ENCODE assay signal across 1 cellular context in the genomic region with DNA sequence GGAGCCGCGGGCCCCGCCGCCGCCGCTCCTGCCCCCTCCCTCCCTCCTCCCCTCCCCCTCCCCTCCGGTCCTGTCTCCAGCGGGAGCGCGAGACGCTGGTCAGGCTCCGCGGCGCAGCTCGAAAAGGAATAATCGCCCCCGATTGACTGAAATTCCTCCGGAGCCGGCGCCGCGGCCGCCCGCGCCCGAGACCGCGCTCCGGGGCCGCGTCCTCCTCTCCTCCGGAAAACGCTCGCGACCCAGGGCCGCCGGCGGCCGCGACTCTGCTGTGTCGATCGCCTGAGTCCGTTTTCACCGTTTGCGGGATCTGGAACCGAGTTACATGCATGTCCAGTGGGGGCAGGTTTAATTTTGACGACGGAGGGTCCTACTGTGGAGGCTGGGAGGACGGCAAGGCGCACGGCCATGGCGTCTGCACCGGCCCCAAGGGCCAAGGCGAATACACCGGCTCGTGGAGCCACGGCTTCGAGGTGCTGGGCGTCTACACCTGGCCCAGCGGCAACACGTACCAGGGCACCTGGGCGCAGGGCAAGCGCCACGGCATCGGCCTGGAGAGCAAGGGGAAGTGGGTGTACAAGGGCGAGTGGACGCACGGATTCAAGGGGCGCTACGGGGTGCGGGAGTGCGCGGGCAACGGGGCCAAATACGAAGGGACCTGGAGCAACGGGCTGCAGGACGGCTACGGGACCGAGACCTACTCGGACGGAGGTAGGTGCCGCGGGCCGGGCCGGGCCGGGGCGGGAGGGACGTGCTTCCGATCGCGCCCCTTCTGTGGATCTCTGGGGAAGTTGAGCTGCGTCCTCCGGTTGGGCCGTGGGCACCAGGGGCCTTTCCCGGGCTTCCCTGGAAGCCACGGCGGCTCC.
A peak's percentile ranks its signal among the peaks of the same experiment; 100 is the strongest.
TF ChIP-seq lines count a peak whose summit lies in the region.

No MANE protein-coding gene starts in this region.

TF ChIP-seq in WTC11, 78 proteins besides CTCF, POLR2A, EP300 and RAD21 (continued from another document):
- TF ChIP-seq NR3C1 (CRISPR knock-in tag; conservative IDR thresholded peaks at IDR 0.05; ENCODE audit: low read depth) (0 out of 2 replicates have a peak, but pooled peaks have one; percentile 38), NFYB (CRISPR knock-in tag; conservative IDR thresholded peaks at IDR 0.05; ENCODE audit: low read depth) (no peak; the same call in 1 of the 2 replicates), FOXP1 (CRISPR knock-in tag; IDR thresholded peaks at IDR 0.05; ENCODE audit: borderline replicate concordance) (peak; percentile 85; the same call in 1 of the 2 replicates), CBFB (CRISPR knock-in tag; IDR thresholded peaks at IDR 0.05; ENCODE audit: low read depth) (peak; percentile 35; the same call in 1 of the 2 replicates)
- TF ChIP-seq, protein P1, sequence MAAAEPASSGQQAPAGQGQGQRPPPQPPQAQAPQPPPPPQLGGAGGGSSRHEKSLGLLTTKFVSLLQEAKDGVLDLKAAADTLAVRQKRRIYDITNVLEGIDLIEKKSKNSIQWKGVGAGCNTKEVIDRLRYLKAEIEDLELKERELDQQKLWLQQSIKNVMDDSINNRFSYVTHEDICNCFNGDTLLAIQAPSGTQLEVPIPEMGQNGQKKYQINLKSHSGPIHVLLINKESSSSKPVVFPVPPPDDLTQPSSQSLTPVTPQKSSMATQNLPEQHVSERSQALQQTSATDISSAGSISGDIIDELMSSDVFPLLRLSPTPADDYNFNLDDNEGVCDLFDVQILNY (CRISPR knock-in tag; IDR thresholded peaks at IDR 0.05), result peak; percentile 48; the same call in 1 of the 2 replicates
- TF ChIP-seq, protein P2, sequence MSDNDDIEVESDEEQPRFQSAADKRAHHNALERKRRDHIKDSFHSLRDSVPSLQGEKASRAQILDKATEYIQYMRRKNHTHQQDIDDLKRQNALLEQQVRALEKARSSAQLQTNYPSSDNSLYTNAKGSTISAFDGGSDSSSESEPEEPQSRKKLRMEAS (CRISPR knock-in tag; IDR thresholded peaks at IDR 0.05), result 0 out of 2 replicates have a peak, but pooled peaks have one; percentile 9
- TF ChIP-seq, protein P3, sequence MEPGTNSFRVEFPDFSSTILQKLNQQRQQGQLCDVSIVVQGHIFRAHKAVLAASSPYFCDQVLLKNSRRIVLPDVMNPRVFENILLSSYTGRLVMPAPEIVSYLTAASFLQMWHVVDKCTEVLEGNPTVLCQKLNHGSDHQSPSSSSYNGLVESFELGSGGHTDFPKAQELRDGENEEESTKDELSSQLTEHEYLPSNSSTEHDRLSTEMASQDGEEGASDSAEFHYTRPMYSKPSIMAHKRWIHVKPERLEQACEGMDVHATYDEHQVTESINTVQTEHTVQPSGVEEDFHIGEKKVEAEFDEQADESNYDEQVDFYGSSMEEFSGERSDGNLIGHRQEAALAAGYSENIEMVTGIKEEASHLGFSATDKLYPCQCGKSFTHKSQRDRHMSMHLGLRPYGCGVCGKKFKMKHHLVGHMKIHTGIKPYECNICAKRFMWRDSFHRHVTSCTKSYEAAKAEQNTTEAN (CRISPR knock-in tag; IDR thresholded peaks at IDR 0.05), result 0 out of 2 replicates have a peak, but pooled peaks have one; percentile 30
